ENCODE assay signal across 1 cellular context in the genomic region with DNA sequence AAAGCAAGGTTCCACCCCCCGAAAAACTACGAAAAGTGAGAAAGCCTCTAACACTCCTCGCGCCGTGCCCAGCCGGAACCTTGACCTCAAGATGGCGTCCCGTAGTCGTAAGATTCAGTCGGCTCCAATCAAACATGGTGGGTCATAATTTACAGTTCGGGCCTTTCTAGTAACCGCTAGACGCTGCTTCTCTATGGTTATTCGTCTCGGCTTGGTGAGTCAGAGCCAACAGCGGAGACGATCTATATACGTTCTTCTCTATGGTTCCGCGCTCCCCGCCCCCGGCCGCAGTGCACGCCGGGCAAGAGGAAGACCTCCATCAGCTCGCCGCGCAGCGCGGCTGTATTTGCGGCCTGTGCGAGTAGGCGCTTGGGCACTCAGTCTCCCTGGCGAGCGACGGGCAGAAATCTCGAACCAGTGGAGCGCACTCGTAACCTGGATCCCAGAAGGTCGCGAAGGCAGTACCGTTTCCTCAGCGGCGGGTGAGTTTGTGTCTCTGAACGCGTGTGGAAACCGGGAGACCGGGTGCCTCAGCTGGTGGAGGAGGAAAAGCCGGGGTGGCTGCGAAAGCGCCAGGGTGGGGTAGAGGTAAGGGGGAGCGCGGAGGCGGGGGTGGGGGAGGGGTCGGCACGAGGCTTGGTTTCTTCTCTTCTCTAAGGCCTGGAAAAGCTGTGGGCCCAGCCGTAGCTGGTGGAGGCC.
TF ChIP-seq lines count a peak whose summit lies in the region.

A gene (plus strand): TSS at position 311 of the 699 bp plus-strand sequence. CDS start 13,108 bp downstream, outside the sequence.

TF ChIP-seq in K562, 482 proteins besides CTCF, POLR2A, EP300 and RAD21 (continued from another document and continues in another):
- TF ChIP-seq, protein P1, sequence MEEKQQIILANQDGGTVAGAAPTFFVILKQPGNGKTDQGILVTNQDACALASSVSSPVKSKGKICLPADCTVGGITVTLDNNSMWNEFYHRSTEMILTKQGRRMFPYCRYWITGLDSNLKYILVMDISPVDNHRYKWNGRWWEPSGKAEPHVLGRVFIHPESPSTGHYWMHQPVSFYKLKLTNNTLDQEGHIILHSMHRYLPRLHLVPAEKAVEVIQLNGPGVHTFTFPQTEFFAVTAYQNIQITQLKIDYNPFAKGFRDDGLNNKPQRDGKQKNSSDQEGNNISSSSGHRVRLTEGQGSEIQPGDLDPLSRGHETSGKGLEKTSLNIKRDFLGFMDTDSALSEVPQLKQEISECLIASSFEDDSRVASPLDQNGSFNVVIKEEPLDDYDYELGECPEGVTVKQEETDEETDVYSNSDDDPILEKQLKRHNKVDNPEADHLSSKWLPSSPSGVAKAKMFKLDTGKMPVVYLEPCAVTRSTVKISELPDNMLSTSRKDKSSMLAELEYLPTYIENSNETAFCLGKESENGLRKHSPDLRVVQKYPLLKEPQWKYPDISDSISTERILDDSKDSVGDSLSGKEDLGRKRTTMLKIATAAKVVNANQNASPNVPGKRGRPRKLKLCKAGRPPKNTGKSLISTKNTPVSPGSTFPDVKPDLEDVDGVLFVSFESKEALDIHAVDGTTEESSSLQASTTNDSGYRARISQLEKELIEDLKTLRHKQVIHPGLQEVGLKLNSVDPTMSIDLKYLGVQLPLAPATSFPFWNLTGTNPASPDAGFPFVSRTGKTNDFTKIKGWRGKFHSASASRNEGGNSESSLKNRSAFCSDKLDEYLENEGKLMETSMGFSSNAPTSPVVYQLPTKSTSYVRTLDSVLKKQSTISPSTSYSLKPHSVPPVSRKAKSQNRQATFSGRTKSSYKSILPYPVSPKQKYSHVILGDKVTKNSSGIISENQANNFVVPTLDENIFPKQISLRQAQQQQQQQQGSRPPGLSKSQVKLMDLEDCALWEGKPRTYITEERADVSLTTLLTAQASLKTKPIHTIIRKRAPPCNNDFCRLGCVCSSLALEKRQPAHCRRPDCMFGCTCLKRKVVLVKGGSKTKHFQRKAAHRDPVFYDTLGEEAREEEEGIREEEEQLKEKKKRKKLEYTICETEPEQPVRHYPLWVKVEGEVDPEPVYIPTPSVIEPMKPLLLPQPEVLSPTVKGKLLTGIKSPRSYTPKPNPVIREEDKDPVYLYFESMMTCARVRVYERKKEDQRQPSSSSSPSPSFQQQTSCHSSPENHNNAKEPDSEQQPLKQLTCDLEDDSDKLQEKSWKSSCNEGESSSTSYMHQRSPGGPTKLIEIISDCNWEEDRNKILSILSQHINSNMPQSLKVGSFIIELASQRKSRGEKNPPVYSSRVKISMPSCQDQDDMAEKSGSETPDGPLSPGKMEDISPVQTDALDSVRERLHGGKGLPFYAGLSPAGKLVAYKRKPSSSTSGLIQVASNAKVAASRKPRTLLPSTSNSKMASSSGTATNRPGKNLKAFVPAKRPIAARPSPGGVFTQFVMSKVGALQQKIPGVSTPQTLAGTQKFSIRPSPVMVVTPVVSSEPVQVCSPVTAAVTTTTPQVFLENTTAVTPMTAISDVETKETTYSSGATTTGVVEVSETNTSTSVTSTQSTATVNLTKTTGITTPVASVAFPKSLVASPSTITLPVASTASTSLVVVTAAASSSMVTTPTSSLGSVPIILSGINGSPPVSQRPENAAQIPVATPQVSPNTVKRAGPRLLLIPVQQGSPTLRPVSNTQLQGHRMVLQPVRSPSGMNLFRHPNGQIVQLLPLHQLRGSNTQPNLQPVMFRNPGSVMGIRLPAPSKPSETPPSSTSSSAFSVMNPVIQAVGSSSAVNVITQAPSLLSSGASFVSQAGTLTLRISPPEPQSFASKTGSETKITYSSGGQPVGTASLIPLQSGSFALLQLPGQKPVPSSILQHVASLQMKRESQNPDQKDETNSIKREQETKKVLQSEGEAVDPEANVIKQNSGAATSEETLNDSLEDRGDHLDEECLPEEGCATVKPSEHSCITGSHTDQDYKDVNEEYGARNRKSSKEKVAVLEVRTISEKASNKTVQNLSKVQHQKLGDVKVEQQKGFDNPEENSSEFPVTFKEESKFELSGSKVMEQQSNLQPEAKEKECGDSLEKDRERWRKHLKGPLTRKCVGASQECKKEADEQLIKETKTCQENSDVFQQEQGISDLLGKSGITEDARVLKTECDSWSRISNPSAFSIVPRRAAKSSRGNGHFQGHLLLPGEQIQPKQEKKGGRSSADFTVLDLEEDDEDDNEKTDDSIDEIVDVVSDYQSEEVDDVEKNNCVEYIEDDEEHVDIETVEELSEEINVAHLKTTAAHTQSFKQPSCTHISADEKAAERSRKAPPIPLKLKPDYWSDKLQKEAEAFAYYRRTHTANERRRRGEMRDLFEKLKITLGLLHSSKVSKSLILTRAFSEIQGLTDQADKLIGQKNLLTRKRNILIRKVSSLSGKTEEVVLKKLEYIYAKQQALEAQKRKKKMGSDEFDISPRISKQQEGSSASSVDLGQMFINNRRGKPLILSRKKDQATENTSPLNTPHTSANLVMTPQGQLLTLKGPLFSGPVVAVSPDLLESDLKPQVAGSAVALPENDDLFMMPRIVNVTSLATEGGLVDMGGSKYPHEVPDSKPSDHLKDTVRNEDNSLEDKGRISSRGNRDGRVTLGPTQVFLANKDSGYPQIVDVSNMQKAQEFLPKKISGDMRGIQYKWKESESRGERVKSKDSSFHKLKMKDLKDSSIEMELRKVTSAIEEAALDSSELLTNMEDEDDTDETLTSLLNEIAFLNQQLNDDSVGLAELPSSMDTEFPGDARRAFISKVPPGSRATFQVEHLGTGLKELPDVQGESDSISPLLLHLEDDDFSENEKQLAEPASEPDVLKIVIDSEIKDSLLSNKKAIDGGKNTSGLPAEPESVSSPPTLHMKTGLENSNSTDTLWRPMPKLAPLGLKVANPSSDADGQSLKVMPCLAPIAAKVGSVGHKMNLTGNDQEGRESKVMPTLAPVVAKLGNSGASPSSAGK (IDR thresholded peaks at IDR 0.05): no peak; the same call in none of the 2 replicates
- TF ChIP-seq, protein P2, sequence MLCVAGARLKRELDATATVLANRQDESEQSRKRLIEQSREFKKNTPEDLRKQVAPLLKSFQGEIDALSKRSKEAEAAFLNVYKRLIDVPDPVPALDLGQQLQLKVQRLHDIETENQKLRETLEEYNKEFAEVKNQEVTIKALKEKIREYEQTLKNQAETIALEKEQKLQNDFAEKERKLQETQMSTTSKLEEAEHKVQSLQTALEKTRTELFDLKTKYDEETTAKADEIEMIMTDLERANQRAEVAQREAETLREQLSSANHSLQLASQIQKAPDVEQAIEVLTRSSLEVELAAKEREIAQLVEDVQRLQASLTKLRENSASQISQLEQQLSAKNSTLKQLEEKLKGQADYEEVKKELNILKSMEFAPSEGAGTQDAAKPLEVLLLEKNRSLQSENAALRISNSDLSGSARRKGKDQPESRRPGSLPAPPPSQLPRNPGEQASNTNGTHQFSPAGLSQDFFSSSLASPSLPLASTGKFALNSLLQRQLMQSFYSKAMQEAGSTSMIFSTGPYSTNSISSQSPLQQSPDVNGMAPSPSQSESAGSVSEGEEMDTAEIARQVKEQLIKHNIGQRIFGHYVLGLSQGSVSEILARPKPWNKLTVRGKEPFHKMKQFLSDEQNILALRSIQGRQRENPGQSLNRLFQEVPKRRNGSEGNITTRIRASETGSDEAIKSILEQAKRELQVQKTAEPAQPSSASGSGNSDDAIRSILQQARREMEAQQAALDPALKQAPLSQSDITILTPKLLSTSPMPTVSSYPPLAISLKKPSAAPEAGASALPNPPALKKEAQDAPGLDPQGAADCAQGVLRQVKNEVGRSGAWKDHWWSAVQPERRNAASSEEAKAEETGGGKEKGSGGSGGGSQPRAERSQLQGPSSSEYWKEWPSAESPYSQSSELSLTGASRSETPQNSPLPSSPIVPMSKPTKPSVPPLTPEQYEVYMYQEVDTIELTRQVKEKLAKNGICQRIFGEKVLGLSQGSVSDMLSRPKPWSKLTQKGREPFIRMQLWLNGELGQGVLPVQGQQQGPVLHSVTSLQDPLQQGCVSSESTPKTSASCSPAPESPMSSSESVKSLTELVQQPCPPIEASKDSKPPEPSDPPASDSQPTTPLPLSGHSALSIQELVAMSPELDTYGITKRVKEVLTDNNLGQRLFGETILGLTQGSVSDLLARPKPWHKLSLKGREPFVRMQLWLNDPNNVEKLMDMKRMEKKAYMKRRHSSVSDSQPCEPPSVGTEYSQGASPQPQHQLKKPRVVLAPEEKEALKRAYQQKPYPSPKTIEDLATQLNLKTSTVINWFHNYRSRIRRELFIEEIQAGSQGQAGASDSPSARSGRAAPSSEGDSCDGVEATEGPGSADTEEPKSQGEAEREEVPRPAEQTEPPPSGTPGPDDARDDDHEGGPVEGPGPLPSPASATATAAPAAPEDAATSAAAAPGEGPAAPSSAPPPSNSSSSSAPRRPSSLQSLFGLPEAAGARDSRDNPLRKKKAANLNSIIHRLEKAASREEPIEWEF (CRISPR knock-in tag; IDR thresholded peaks at IDR 0.05): no peak
- no peak for TF ChIP-seq SMC3 (conservative IDR thresholded peaks at IDR 0.05; ENCODE audit: insufficient read depth, low read depth, low read length)
- no peak for TF ChIP-seq CBFA2T2 (conservative IDR thresholded peaks at IDR 0.05)
- no peak for TF ChIP-seq CBFA2T3 (IDR thresholded peaks at IDR 0.05)
- TF ChIP-seq BACH1 (tag; IDR thresholded peaks at IDR 0.05): no peak
- TF ChIP-seq TBL1XR1 (IDR thresholded peaks at IDR 0.05; ENCODE audit: low read length in 2 of 2): 0 out of 4 replicates have a peak, but pooled peaks of 1 of the 2 experiments have one; percentile 33
- peak; percentile 85 for TF ChIP-seq PML (IDR thresholded peaks at IDR 0.05; ENCODE audit: low read length)
- peak; percentile 82 for TF ChIP-seq NR2C1 (IDR thresholded peaks at IDR 0.05)
- peak; percentile 87 for TF ChIP-seq NR2C1 (tag; IDR thresholded peaks at IDR 0.05)
- no peak for TF ChIP-seq SRSF7 (optimal IDR thresholded peaks at IDR 0.05; ENCODE audit: low read depth, low read length)
- no peak for TF ChIP-seq SREBF2 (CRISPR knock-in tag; IDR thresholded peaks at IDR 0.05)
- no peak for TF ChIP-seq EWSR1 (IDR thresholded peaks at IDR 0.05; ENCODE audit: borderline replicate concordance, low read depth, partially characterized antibody)
- 0 out of 2 replicates have a peak, but pooled peaks have one; percentile 17 for TF ChIP-seq ARID1B (IDR thresholded peaks at IDR 0.05)
- peak; percentile 47 to 67; a peak in 3 of 4 replicates for TF ChIP-seq FOXK2 (conservative IDR thresholded peaks at IDR 0.05 in 1 of 2, IDR thresholded peaks at IDR 0.05 in 1 of 2; ENCODE audit: low read depth in 2 of 2)
- TF ChIP-seq ZNF146 (CRISPR knock-in tag; IDR thresholded peaks at IDR 0.05; ENCODE audit: unreplicated experiment): no peak
- TF ChIP-seq SP2 (IDR thresholded peaks at IDR 0.05; ENCODE audit: extremely low read depth, low read depth, low read length, poor library complexity, severe bottlenecking): peak; percentile 95
- TF ChIP-seq, protein P3, sequence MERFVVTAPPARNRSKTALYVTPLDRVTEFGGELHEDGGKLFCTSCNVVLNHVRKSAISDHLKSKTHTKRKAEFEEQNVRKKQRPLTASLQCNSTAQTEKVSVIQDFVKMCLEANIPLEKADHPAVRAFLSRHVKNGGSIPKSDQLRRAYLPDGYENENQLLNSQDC (CRISPR knock-in tag; IDR thresholded peaks at IDR 0.05): no peak
- TF ChIP-seq CC2D1A (IDR thresholded peaks at IDR 0.05): no peak
- TF ChIP-seq, protein P4, sequence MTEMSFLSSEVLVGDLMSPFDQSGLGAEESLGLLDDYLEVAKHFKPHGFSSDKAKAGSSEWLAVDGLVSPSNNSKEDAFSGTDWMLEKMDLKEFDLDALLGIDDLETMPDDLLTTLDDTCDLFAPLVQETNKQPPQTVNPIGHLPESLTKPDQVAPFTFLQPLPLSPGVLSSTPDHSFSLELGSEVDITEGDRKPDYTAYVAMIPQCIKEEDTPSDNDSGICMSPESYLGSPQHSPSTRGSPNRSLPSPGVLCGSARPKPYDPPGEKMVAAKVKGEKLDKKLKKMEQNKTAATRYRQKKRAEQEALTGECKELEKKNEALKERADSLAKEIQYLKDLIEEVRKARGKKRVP (CRISPR knock-in tag; IDR thresholded peaks at IDR 0.05): no peak
- TF ChIP-seq MAFF (IDR thresholded peaks at IDR 0.05; ENCODE audit: low read length): no peak
- no peak for TF ChIP-seq RBM15 (IDR thresholded peaks at IDR 0.05; ENCODE audit: insufficient read depth, low read length)
- TF ChIP-seq, protein P5, sequence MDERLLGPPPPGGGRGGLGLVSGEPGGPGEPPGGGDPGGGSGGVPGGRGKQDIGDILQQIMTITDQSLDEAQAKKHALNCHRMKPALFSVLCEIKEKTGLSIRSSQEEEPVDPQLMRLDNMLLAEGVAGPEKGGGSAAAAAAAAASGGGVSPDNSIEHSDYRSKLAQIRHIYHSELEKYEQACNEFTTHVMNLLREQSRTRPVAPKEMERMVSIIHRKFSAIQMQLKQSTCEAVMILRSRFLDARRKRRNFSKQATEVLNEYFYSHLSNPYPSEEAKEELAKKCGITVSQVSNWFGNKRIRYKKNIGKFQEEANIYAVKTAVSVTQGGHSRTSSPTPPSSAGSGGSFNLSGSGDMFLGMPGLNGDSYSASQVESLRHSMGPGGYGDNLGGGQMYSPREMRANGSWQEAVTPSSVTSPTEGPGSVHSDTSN (CRISPR knock-in tag; IDR thresholded peaks at IDR 0.05; ENCODE audit: low read depth): no peak
- TF ChIP-seq, protein P5 (tag; conservative IDR thresholded peaks at IDR 0.05; ENCODE audit: low read depth): peak; percentile 89
- 0 out of 2 replicates have a peak, but pooled peaks have one; percentile 8 for TF ChIP-seq ZNF316 (IDR thresholded peaks at IDR 0.05)
- no peak for TF ChIP-seq KLF1 (tag; IDR thresholded peaks at IDR 0.05)
- no peak for TF ChIP-seq FOXJ3 (CRISPR knock-in tag; IDR thresholded peaks at IDR 0.05)
- peak; percentile 63 for TF ChIP-seq ZNF263 (CRISPR knock-in tag; IDR thresholded peaks at IDR 0.05; ENCODE audit: borderline replicate concordance)
- no peak for TF ChIP-seq ZEB2 (IDR thresholded peaks at IDR 0.05)
- no peak for TF ChIP-seq MCM5 (IDR thresholded peaks at IDR 0.05; ENCODE audit: low read depth)
- TF ChIP-seq GTF2E2 (tag; IDR thresholded peaks at IDR 0.05): peak; percentile 89; the same call in 1 of the 2 replicates
- TF ChIP-seq PCBP1 (IDR thresholded peaks at IDR 0.05; ENCODE audit: low read depth, low read length, poor library complexity, severe bottlenecking): no peak
- TF ChIP-seq, protein P6, sequence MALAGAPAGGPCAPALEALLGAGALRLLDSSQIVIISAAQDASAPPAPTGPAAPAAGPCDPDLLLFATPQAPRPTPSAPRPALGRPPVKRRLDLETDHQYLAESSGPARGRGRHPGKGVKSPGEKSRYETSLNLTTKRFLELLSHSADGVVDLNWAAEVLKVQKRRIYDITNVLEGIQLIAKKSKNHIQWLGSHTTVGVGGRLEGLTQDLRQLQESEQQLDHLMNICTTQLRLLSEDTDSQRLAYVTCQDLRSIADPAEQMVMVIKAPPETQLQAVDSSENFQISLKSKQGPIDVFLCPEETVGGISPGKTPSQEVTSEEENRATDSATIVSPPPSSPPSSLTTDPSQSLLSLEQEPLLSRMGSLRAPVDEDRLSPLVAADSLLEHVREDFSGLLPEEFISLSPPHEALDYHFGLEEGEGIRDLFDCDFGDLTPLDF (CRISPR knock-in tag; IDR thresholded peaks at IDR 0.05): no peak
- TF ChIP-seq RBM25 (IDR thresholded peaks at IDR 0.05; ENCODE audit: low read depth, low read length, severe bottlenecking): no peak
- peak; percentile 100 for TF ChIP-seq PHF8 (IDR thresholded peaks at IDR 0.05; ENCODE audit: borderline replicate concordance, low read length)
- TF ChIP-seq MCM2 (IDR thresholded peaks at IDR 0.05; ENCODE audit: low read depth): no peak
- peak; percentile 80 for TF ChIP-seq ATF7 (IDR thresholded peaks at IDR 0.05)
- no peak for TF ChIP-seq POLR3G (IDR thresholded peaks at IDR 0.05; ENCODE audit: extremely low read depth, insufficient read length, insufficient replicate concordance)
